8 cellular contexts compared by ENCODE assay signal in genomic region chr12:123363385-123363742, GRCh38. TPM values are rescaled to one million over a fixed set of nuclear protein-coding genes. Genes with fewer than 3 reads are reported as not detected.
DNase-seq lines count a peak whose midpoint lies in the region; ATAC-seq, FAIRE-seq and TF ChIP-seq lines count a peak whose summit lies in the region.

No MANE protein-coding gene starts in this region.

- H3K23ac ChIP-seq in H1 (ENCODE audit: insufficient read length), result no peak overlapping the region

- H3F3A ChIP-seq in SK-N-SH (replicated peaks; ENCODE audit: insufficient read depth), result peaks cover 22% of the 10 kb centered on the region
- peaks cover 28% of the 10 kb centered on the region for H3F3A ChIP-seq in neural progenitor cell (ENCODE audit: low read depth)

- 2% methylated on average over 9 of the region's 9 CpGs for WGBS in SK-N-SH (ENCODE audit: low lambda C conversion rate)
- 24% methylated on average over 9 of the region's 9 CpGs; no CpG with 5 or more reads in 1 of the 2 experiments for WGBS in H1 (ENCODE audit: extremely low coverage in 1 of 2, insufficient coverage in 1 of 2, insufficient read length in 1 of 2, insufficient replicate concordance in 2 of 2, low coverage in 1 of 2, low lambda C conversion rate in 2 of 2, missing lambda C conversion rate in 1 of 2), 2 experiments

- H3K36me3 Mint-ChIP-seq in neural progenitor cell, result no peaks in the 10 kb centered on the region

- H4K5ac ChIP-seq in H1 (ENCODE audit: insufficient read length, low read depth, low read length), result no peak overlapping the region

- H3K36me3 ChIP-seq in SK-N-SH (replicated peaks in 1 of 2; ENCODE audit: control insufficient read depth in 1 of 2, insufficient read depth in 2 of 2, low read length in 1 of 2) (peaks cover 0 to 11% of the 10 kb centered on the region in 2 experiments), OCI-LY7 (ENCODE audit: insufficient read depth, low read length) (peaks cover 27% of the 10 kb centered on the region), H1 (ENCODE audit: control insufficient read depth in 2 of 4, insufficient read depth in 4 of 4, low read length in 3 of 4) (no peaks in the 10 kb centered on the region), neural progenitor cell (no peaks in the 10 kb centered on the region)

- H2AK5ac ChIP-seq in H1 (ENCODE audit: low read depth, low read length), result no peak overlapping the region

- no peak overlapping the region for H3K18ac ChIP-seq in H1 (ENCODE audit: extremely low read depth, low read length)

- H3K4me3 ChIP-seq in SK-N-SH (ENCODE audit: low read depth in 2 of 2, low read length in 1 of 2) (peak overlapping the region; percentile 73 to 83), OCI-LY7 (ENCODE audit: low read depth, low read length, poor library complexity, severe bottlenecking) (peak overlapping the region; percentile 83), H1 (ENCODE audit: extremely low read depth in 1 of 4, insufficient read depth in 2 of 4, low read depth in 3 of 4, low read length in 4 of 4) (peak overlapping the region; percentile 85 to 92 (median 90)), neural progenitor cell (peak overlapping the region; percentile 88)

- H3K9ac ChIP-seq in SK-N-SH, result peak overlapping the region; percentile 84
- H3K9ac ChIP-seq in H1 (replicated peaks in 1 of 4; ENCODE audit: extremely low read depth in 1 of 4, low read depth in 3 of 4, low read length in 3 of 4), result peak overlapping the region; percentile 84 to 94 (median 86)
- peak overlapping the region; percentile 93 for H3K9ac ChIP-seq in neural progenitor cell

- H2AFZ ChIP-seq in SK-N-SH (ENCODE audit: low read depth), result peak overlapping the region; percentile 43; the same call in 1 of the 2 replicates
- H2AFZ ChIP-seq in OCI-LY7 (ENCODE audit: low read length), result no peak overlapping the region
- no peak overlapping the region for H2AFZ ChIP-seq in H1 (ENCODE audit: low read length)
- no peak overlapping the region for H2AFZ ChIP-seq in neural progenitor cell (replicated peaks)

- POLR2A ChIA-PET in SK-N-SH (lab: Yijun Ruan, JAX) (interaction anchor here (1.2 to 1.3 kb wide), 2 partner anchors 94 to 131 kb away, joined by 3 read pairs; no protein-coding TSS in a partner anchor), OCI-LY7 (lab: Charles Lee) (interaction anchor here (1.1 kb wide), 1 partner anchor 131 kb away, joined by 3 read pairs; no protein-coding TSS in a partner anchor), H1 (lab: Charles Lee; ENCODE audit: partially characterized antibody) (interaction anchor here (0.6 to 5.5 kb wide), 16 partner anchors 8 to 995 kb away, joined by 3 to 69 read pairs (median 3); partner anchors contain the start of genes ATP6V0A2, DDX55, KMT5A and MPHOSPH9)

- peak overlapping the region; percentile 19 to 98 for H3K27ac ChIP-seq in SK-N-SH (ENCODE audit: low read depth in 2 of 2, low read length in 1 of 2)
- peak overlapping the region; percentile 97 for H3K27ac ChIP-seq in OCI-LY7 (ENCODE audit: low read depth, low read length, poor library complexity, severe bottlenecking)
- H3K27ac ChIP-seq in H1 (ENCODE audit: low read depth, low read length), result no peak overlapping the region
- peak overlapping the region; percentile 89 for H3K27ac ChIP-seq in neural progenitor cell

- no peak overlapping the region for H4K91ac ChIP-seq in H1 (replicated peaks; ENCODE audit: insufficient read length, low read length)

- DNase-seq in SK-N-SH (peak; percentile 31), OCI-LY7 (ENCODE audit: low spot score) (peak; percentile 49), H1 (ENCODE audit: low read depth in 1 of 2, low spot score in 2 of 2) (no peak), neural progenitor cell (ENCODE audit: low spot score) (no peak), urothelium cell line (ENCODE audit: low spot score) (no peak), NCI-H1436 (lab: John Stamatoyannopoulos, UW) (no peak), OCI-M2 (lab: John Stamatoyannopoulos, UW; ENCODE audit: unreplicated experiment) (no peak)

- H4K20me1 ChIP-seq in SK-N-SH (ENCODE audit: insufficient read depth) (peaks cover 57% of the 10 kb centered on the region), OCI-LY7 (ENCODE audit: insufficient read depth, low read length) (peaks cover 7% of the 10 kb centered on the region), H1 (replicated peaks in 1 of 2; ENCODE audit: control insufficient read depth in 1 of 2, insufficient read depth in 2 of 2, low read length in 2 of 2) (peaks cover 3 to 8% of the 10 kb centered on the region in 2 experiments), neural progenitor cell (ENCODE audit: low read depth) (peaks cover 59% of the 10 kb centered on the region)

- no peak overlapping the region for H3K14ac ChIP-seq in H1 (ENCODE audit: insufficient read length)

- peak overlapping the region; percentile 91 for H3K4me3 Mint-ChIP-seq in neural progenitor cell

- H3K9me2 ChIP-seq in SK-N-SH (no peaks in the 10 kb centered on the region), OCI-LY7 (ENCODE audit: insufficient read depth, low read length) (no peaks in the 10 kb centered on the region)

- no peak overlapping the region for H2BK15ac ChIP-seq in H1 (ENCODE audit: low read length)

- H3K9me3 ChIP-seq in SK-N-SH (no peaks in the 10 kb centered on the region), OCI-LY7 (ENCODE audit: low read length) (no peaks in the 10 kb centered on the region), H1 (ENCODE audit: insufficient read depth in 2 of 2, low read depth in 1 of 2, low read length in 1 of 2) (no peaks in the 10 kb centered on the region), neural progenitor cell (ENCODE audit: low read depth) (no peaks in the 10 kb centered on the region)

- H2BK20ac ChIP-seq in H1 (ENCODE audit: low read length), result no peak overlapping the region

- no peak overlapping the region for H3K56ac ChIP-seq in H1 (replicated peaks; ENCODE audit: insufficient read length, low read depth, low read length)

- peak overlapping the region; percentile 82 for H3K27ac Mint-ChIP-seq in neural progenitor cell

- TF ChIP-seq POLR2A in H1 (IDR thresholded peaks at IDR 0.05; ENCODE audit: control extremely low read depth in 1 of 2, low read depth in 2 of 2, low read length in 2 of 2), result no peak

- no peak overlapping the region for H2BK12ac ChIP-seq in H1 (ENCODE audit: low read depth, low read length)

- H4K8ac ChIP-seq in H1 (ENCODE audit: extremely low read depth, insufficient read depth, low read length), result no peak overlapping the region

- intact Hi-C loops in OCI-LY7 (cut with micrococcal nuclease; ENCODE audit: unreplicated experiment), result loop anchor here (10.0 kb wide), 1 partner anchor 839 kb away; the partner anchor contains the start of genes KNTC1 and RSRC2

- TF ChIP-seq EP300 in SK-N-SH (IDR thresholded peaks at IDR 0.05; ENCODE audit: borderline replicate concordance in 1 of 2, low read depth in 1 of 2, low read length in 1 of 2), result no peak
- no peak for TF ChIP-seq EP300 in H1 (IDR thresholded peaks at IDR 0.05; ENCODE audit: borderline replicate concordance in 1 of 2, low read depth in 2 of 2, low read length in 2 of 2)

- no TSS peak for BruUV-seq in OCI-LY7 (replicated peaks; lab: Mats Ljungman, UMichigan)

- H3K4me2 ChIP-seq in SK-N-SH (peak overlapping the region; percentile 97), OCI-LY7 (ENCODE audit: low read length) (peak overlapping the region; percentile 87), H1 (ENCODE audit: insufficient read depth in 1 of 2, low read depth in 2 of 2, low read length in 2 of 2) (peak overlapping the region; percentile 71 to 81), neural progenitor cell (peak overlapping the region; percentile 79)

- H3K27me3 Mint-ChIP-seq in neural progenitor cell (ENCODE audit: insufficient read depth, low read depth), result peaks cover 3% of the 10 kb centered on the region

- no peaks in the 10 kb centered on the region; the same call in 1 of the 2 replicates for H3K79me1 ChIP-seq in H1 (ENCODE audit: low read depth, low read length)

- H3K27me3 ChIP-seq in SK-N-SH (ENCODE audit: insufficient read depth), result no peaks in the 10 kb centered on the region
- no peaks in the 10 kb centered on the region for H3K27me3 ChIP-seq in H1 (replicated peaks in 1 of 4; ENCODE audit: control insufficient read depth in 3 of 4, extremely low read depth in 1 of 4, insufficient read depth in 3 of 4, low read length in 3 of 4)
- H3K27me3 ChIP-seq in neural progenitor cell, result no peaks in the 10 kb centered on the region

- FAIRE-seq in H1 (lab: Jason Lieb, UNC) (no peak), urothelium cell line (lab: Jason Lieb, UNC) (no peak)

- H3K4me1 ChIP-seq in SK-N-SH (ENCODE audit: control insufficient read depth in 1 of 2, insufficient read depth in 2 of 2, low read depth in 1 of 2, low read length in 1 of 2) (no peaks in the 10 kb centered on the region; a peak in 2 of 4 replicates), OCI-LY7 (ENCODE audit: insufficient read depth, low read length, poor library complexity, severe bottlenecking) (peaks cover 15% of the 10 kb centered on the region), H1 (replicated peaks in 1 of 4; ENCODE audit: control insufficient read depth in 3 of 4, insufficient read depth in 4 of 4, low read length in 3 of 4) (peaks cover 0 to 2% (median 0%) of the 10 kb centered on the region in 4 experiments; a peak in 1 of 7 replicates), neural progenitor cell (peaks cover 10% of the 10 kb centered on the region)

- no peak overlapping the region for H2BK120ac ChIP-seq in H1 (replicated peaks; ENCODE audit: low read depth, low read length)

- H3K4me1 Mint-ChIP-seq in neural progenitor cell, result peaks cover 12% of the 10 kb centered on the region

- peaks cover 4% of the 10 kb centered on the region for H3K23me2 ChIP-seq in H1 (ENCODE audit: low read depth, low read length)

- no peak for TF ChIP-seq CTCF in SK-N-SH (IDR thresholded peaks at IDR 0.05)
- no peak for TF ChIP-seq CTCF in OCI-LY7 (conservative IDR thresholded peaks at IDR 0.05; ENCODE audit: low read length)
- no peak for TF ChIP-seq CTCF in H1 (IDR thresholded peaks at IDR 0.05; ENCODE audit: control extremely low read depth in 1 of 3, insufficient read depth in 1 of 3, low read depth in 1 of 3, low read length in 3 of 3)
- no peak for TF ChIP-seq CTCF in neural progenitor cell (IDR thresholded peaks at IDR 0.05)

- no peak overlapping the region for H3K4ac ChIP-seq in H1 (replicated peaks; ENCODE audit: insufficient read length, low read depth, low read length)

- TF ChIP-seq RAD21 in SK-N-SH (IDR thresholded peaks at IDR 0.05; ENCODE audit: low read length) (no peak), H1 (IDR thresholded peaks at IDR 0.05 in 1 of 2, conservative IDR thresholded peaks at IDR 0.05 in 1 of 2; ENCODE audit: low read depth in 2 of 2, low read length in 2 of 2) (no peak)

- ATAC-seq in SK-N-SH treated with all-trans-retinoic acid at 6 μM for 48 hours, result no peak; the same call in 2 of the 3 replicates

- no peak overlapping the region for H2BK5ac ChIP-seq in H1 (ENCODE audit: low read depth, low read length)

- CTCF ChIA-PET in SK-N-SH (lab: Yijun Ruan, JAX), result interaction anchor here (0.9 to 1.3 kb wide), 2 partner anchors 94 to 219 kb away, joined by 4 to 5 read pairs; no protein-coding TSS in a partner anchor
- CTCF ChIA-PET in OCI-LY7 (lab: Charles Lee; ENCODE audit: unreplicated experiment), result no interaction called here
- CTCF ChIA-PET in H1 (lab: Charles Lee; ENCODE audit: partially characterized antibody), result interaction anchor here (1.6 kb wide), 1 partner anchor 21 kb away, joined by 8 read pairs; the partner anchor contains the start of gene KMT5A

- peaks cover 63% of the 10 kb centered on the region for H3K79me2 ChIP-seq in SK-N-SH (ENCODE audit: insufficient read depth)
- H3K79me2 ChIP-seq in OCI-LY7 (ENCODE audit: insufficient read depth, low read depth, low read length), result peaks cover 63% of the 10 kb centered on the region
- peaks cover 44 to 60% of the 10 kb centered on the region in 2 experiments for H3K79me2 ChIP-seq in H1 (ENCODE audit: control insufficient read depth in 1 of 2, insufficient read depth in 2 of 2, low read length in 2 of 2)
- H3K79me2 ChIP-seq in neural progenitor cell (ENCODE audit: low read depth), result peaks cover 63% of the 10 kb centered on the region

- no peaks in the 10 kb centered on the region for H3K9me3 Mint-ChIP-seq in neural progenitor cell

RNA-seq across cellular contexts. Expression of gene SBNO1, which starts 1.3 kb away (rescaled TPM):
- polyA plus RNA-seq in SK-N-SH (2012; rRNA removed) (4.5 and 5.5 TPM in 2 replicates), H1 (2011; rRNA removed) (4.3 and 6.7 TPM in 2 replicates)
- polyA plus RNA-seq in SK-N-SH (2012; cell fraction: cytosol; rRNA removed), result 5.6 and 6.3 TPM in 2 replicates
- 5.0 and 8.3 TPM in 2 replicates for polyA plus RNA-seq in SK-N-SH (2012; cell fraction: nucleus; rRNA removed)
- 23.7 and 31.2 TPM in 2 replicates for total RNA-seq in OCI-LY7 (2014; rRNA removed; shearing (Covaris generic))
- total RNA-seq in OCI-LY7 (2022) (57.3 and 57.9 TPM in 2 replicates), neural progenitor cell (ENCODE audit: low replicate concordance) (43.9 and 81.6 TPM in 2 replicates)
- 53.6 and 57.7 TPM in 2 replicates for total RNA-seq in H1 (2021; fragmentation: NEBNext Ultra II Directional; extraction: Animal tissue kit (Norgen Biotek cat#: 25700))
- polyA plus RNA-seq in H1 (2011; cell fraction: cytosol; rRNA removed), result 7.8 TPM
- 4.8 TPM for polyA plus RNA-seq in H1 (2011; cell fraction: nucleus; rRNA removed)
- polyA plus RNA-seq in H1 (2012, experiment 1 of 2), result 13.3 to 25.8 TPM (median 16.9 TPM) in 4 replicates
- polyA plus RNA-seq in H1 (2012, experiment 2 of 2), result 0.97 TPM
- 25.0 TPM for polyA plus RNA-seq in H1 (2013, experiment 1 of 2)
- polyA plus RNA-seq in H1 (2013, experiment 2 of 2), result 25.7 TPM
- 31.3 and 36.2 TPM in 2 replicates for polyA minus RNA-seq in H1 (2011; rRNA and poly(A)+ RNA removed)
- polyA minus RNA-seq in H1 (2011; cell fraction: cytosol; rRNA and poly(A)+ RNA removed), result 21.4 TPM
- polyA minus RNA-seq in H1 (2011; cell fraction: nucleus; rRNA and poly(A)+ RNA removed), result 19.7 TPM

RNA-seq across cellular contexts. Expression of gene KMT5A, which starts 20.6 kb away (rescaled TPM):
- polyA plus RNA-seq in SK-N-SH (2012; rRNA removed), result 29.7 and 37.6 TPM in 2 replicates
- polyA plus RNA-seq in SK-N-SH (2012; cell fraction: cytosol; rRNA removed), result 35.6 and 36.4 TPM in 2 replicates
- 51.0 and 62.5 TPM in 2 replicates for polyA plus RNA-seq in SK-N-SH (2012; cell fraction: nucleus; rRNA removed)
- total RNA-seq in OCI-LY7 (2014; rRNA removed; shearing (Covaris generic)), result 87.8 and 101 TPM in 2 replicates
- 149 and 153 TPM in 2 replicates for total RNA-seq in OCI-LY7 (2022)
- 14.7 and 17.2 TPM in 2 replicates for total RNA-seq in H1 (2021; fragmentation: NEBNext Ultra II Directional; extraction: Animal tissue kit (Norgen Biotek cat#: 25700))
- 7.0 and 8.1 TPM in 2 replicates for polyA plus RNA-seq in H1 (2011; rRNA removed)
- polyA plus RNA-seq in H1 (2011; cell fraction: cytosol; rRNA removed), result 10.3 TPM
- 18.0 TPM for polyA plus RNA-seq in H1 (2011; cell fraction: nucleus; rRNA removed)
- 12.3 to 22.0 TPM (median 13.9 TPM) in 4 replicates for polyA plus RNA-seq in H1 (2012, experiment 1 of 2)
- 7.3 TPM for polyA plus RNA-seq in H1 (2012, experiment 2 of 2)
- polyA plus RNA-seq in H1 (2013, experiment 1 of 2), result 20.8 TPM
- 17.9 TPM for polyA plus RNA-seq in H1 (2013, experiment 2 of 2)
- 5.5 and 7.7 TPM in 2 replicates for polyA minus RNA-seq in H1 (2011; rRNA and poly(A)+ RNA removed)
- 5.6 TPM for polyA minus RNA-seq in H1 (2011; cell fraction: cytosol; rRNA and poly(A)+ RNA removed)
- 14.2 TPM for polyA minus RNA-seq in H1 (2011; cell fraction: nucleus; rRNA and poly(A)+ RNA removed)
- total RNA-seq in neural progenitor cell (ENCODE audit: low replicate concordance), result 28.7 and 46.5 TPM in 2 replicates

Comparison
In these comparisons a context has a peak if more than half of its experiments do, and no peak if none do; other contexts are left out.
1. DNase-seq: peak in SK-N-SH (single experiment) and OCI-LY7 (single experiment); none in H1 (0 of 2), neural progenitor cell (single experiment), urothelium cell line (single experiment), NCI-H1436 (single experiment) and OCI-M2 (single experiment).
2. Of the 17 proteins assayed by ChIP-seq in both H1 and SK-N-SH: peak only in H1: none; only in SK-N-SH: SIN3A; in both: MAX; in neither: 15.
3. Peak in every context shown above with its lines, with median percentiles within 50 percentile points of each other: H3K4me2 ChIP-seq, H3K4me3 ChIP-seq and H3K9ac ChIP-seq.